In the genomic region with DNA sequence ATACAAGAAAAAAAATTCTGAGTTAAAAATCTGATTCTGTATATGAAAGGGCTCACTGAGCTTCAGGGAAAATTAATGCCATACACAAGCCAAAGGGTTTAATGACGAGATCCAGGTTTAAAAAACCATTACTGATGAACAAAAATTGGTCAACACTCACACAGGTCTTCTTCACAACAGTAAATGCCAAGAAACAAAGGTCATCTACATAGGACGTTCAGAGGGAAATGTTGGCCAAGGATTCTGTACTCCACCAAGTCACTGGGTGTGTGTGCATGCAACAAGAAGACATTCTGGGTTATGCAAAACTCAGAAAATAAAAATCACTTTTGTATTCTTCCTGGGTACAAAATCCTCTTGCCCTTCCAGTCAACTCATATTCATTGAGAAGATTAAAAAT, we compare ENCODE assay signal across 11 cellular contexts.
"Had no signal": no experiment of that assay in that cellular context is flagged by ENCODE, and none has a peak within 500 bp of the region (broad histone marks: within the 10 kb centered on the region; RNA-seq: fewer than 3 reads in every experiment).

No MANE protein-coding gene starts in this region.

- H3K36me3 ChIP-seq: HAP-1 had no signal

- DNase-seq: GM23248, GOT3, H7, H9, HCEC 1CT, HFFc6 had no signal

- H3K9ac ChIP-seq: GM23248 had no signal

- ATAC-seq: GM23338, HCT116 had no signal

- H3K9me3 ChIP-seq: HAP-1 had no signal

- H3K4me3 ChIP-seq: GM23248, GM23338, HAP-1 had no signal

- H3K4me2 ChIP-seq: GM23338 had no signal

- FAIRE-seq: H1, H54 had no signal

- H2AFZ ChIP-seq: GM23248, GM23338 had no signal

- H3K4me1 ChIP-seq: HAP-1 had no signal

- H3K27ac ChIP-seq: GM23248 had no signal
